Comparison of ENCODE assay signal across 8 cellular contexts in the genomic region with DNA sequence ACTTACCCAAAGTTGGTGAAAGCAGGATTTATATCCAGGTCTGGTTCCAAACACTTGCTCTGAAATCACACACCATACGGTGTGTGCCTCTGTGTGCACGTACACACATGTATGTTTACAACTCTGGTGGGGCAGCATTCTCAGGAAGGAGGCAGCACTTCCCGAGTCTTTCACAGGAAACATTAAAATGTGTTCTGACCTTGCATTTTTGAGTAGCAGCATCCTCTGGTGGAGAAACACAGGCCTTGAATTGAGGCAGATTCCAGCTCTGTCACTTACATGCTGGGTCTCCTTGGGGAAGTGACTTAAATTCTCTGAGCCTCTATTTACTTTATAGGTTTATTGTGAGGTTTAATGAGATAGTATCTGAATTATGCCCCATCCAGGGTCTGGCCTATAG.
DNase-seq lines count a peak whose midpoint lies in the region; TF ChIP-seq lines count a peak whose summit lies in the region.

No MANE protein-coding gene starts in this region.

- TF ChIP-seq CTCF in epithelial cell of esophagus (IDR thresholded peaks at IDR 0.05; ENCODE audit: insufficient read depth, low read depth, low read length, missing control alignments) (peak; percentile 82), prostate gland (IDR thresholded peaks at IDR 0.05) (peak in 3 of 4 experiments; percentile 46 to 64 (median 59))

- H3K4me1 ChIP-seq in prostate gland (replicated peaks) (peaks cover 24% of the 10 kb centered on the region), Karpas-422 (ENCODE audit: low read length) (peaks cover 9% of the 10 kb centered on the region)

- TF ChIP-seq POLR2A in prostate gland (IDR thresholded peaks at IDR 0.05) = no peak

- no peak overlapping the region for H3K9ac ChIP-seq in Karpas-422 (ENCODE audit: low read length)

- no peaks in the 10 kb centered on the region for H3K27me3 ChIP-seq in prostate gland (replicated peaks; ENCODE audit: insufficient read depth)
- H3K27me3 ChIP-seq in Karpas-422 (ENCODE audit: low read length) = no peaks in the 10 kb centered on the region

- H3K27ac ChIP-seq in prostate gland = no peak overlapping the region
- no peak overlapping the region for H3K27ac ChIP-seq in Karpas-422 (ENCODE audit: low read length)

- intact Hi-C loops in prostate gland (cut with DNase I) = loop anchor here (2.0 to 10.0 kb wide), 2 partner anchors 141 to 315 kb away; a partner anchor contains a TSS

- H3K36me3 ChIP-seq in prostate gland (no peaks in the 10 kb centered on the region), Karpas-422 (ENCODE audit: insufficient read depth, low read length) (no peaks in the 10 kb centered on the region)

- H3K4me3 ChIP-seq in epithelial cell of esophagus (ENCODE audit: low read length) (no peak overlapping the region), prostate gland (no peak overlapping the region), Karpas-422 (ENCODE audit: low read length) (no peak overlapping the region)

- no peak overlapping the region for H3K4me2 ChIP-seq in Karpas-422 (ENCODE audit: low read depth, low read length, poor library complexity, severe bottlenecking)

- DNase-seq in GM03348 (ENCODE audit: low spot score) (peak; percentile 47), OCI-M1 (lab: John Stamatoyannopoulos, UW) (peak; percentile 37), epithelial cell of esophagus (ENCODE audit: low read depth) (peak; percentile 55), prostate gland (ENCODE audit: low spot score) (no peak), amniotic stem cell (lab: John Stamatoyannopoulos, UW) (no peak), COLO668 (lab: John Stamatoyannopoulos, UW; ENCODE audit: unreplicated experiment) (no peak), Karpas-422 (no peak), nucleus accumbens (lab: John Stamatoyannopoulos, UW) (no peak)

- H3K9me3 ChIP-seq in prostate gland (no peaks in the 10 kb centered on the region), Karpas-422 (ENCODE audit: low read length) (no peaks in the 10 kb centered on the region)

- H4K20me1 ChIP-seq in Karpas-422 (ENCODE audit: insufficient read depth, low read depth, low read length) = no peaks in the 10 kb centered on the region

- 16% methylated on average over 3 of the region's 3 CpGs for WGBS in prostate gland

- H3K79me2 ChIP-seq in Karpas-422 (ENCODE audit: low read length) = no peaks in the 10 kb centered on the region

- no peak overlapping the region for H2AFZ ChIP-seq in Karpas-422 (ENCODE audit: low read length)

- no peaks in the 10 kb centered on the region for H3K9me2 ChIP-seq in Karpas-422 (replicated peaks; ENCODE audit: insufficient read depth, low read length)

Comparison
In these comparisons a context has a peak if more than half of its experiments do, and no peak if none do; other contexts are left out.
1. DNase-seq: peak in GM03348 (single experiment), OCI-M1 (single experiment) and epithelial cell of esophagus (single experiment); none in prostate gland (single experiment), amniotic stem cell (single experiment), COLO668 (single experiment), Karpas-422 (single experiment) and nucleus accumbens (0 of 56).